Comparison of ENCODE assay signal across 8 cellular contexts in genomic region chr22:36356708-36357694, GRCh38. TPM values are rescaled to one million over a fixed set of nuclear protein-coding genes. Genes with fewer than 3 reads are reported as not detected.
A peak's percentile ranks its signal among the peaks of the same experiment; 100 is the strongest.
DNase-seq lines count a peak whose midpoint lies in the region; ATAC-seq and TF ChIP-seq lines count a peak whose summit lies in the region.

No MANE protein-coding gene starts in this region.

- TF ChIP-seq CTCF in adrenal gland (IDR thresholded peaks at IDR 0.05): no peak
- TF ChIP-seq CTCF in mucosa of descending colon (IDR thresholded peaks at IDR 0.05): no peak

- no peaks in the 10 kb centered on the region for H3K9me3 ChIP-seq in adrenal gland (replicated peaks in 1 of 3)
- no peaks in the 10 kb centered on the region for H3K9me3 ChIP-seq in mucosa of descending colon

- H3K27me3 ChIP-seq in adrenal gland: no peaks in the 10 kb centered on the region

- H3K4me1 ChIP-seq in adrenal gland (replicated peaks in 1 of 2) (peaks cover 67 to 87% of the 10 kb centered on the region in 2 donors), mucosa of descending colon (ENCODE audit: low read depth) (peaks cover 69% of the 10 kb centered on the region), urinary bladder (ENCODE audit: insufficient read depth) (no peaks in the 10 kb centered on the region)

- TF ChIP-seq POLR2A in adrenal gland (IDR thresholded peaks at IDR 0.05): no peak

- intact Hi-C loops in adrenal gland (cut with DNase I) (no loop called here), mucosa of descending colon (cut with DNase I, micrococcal nuclease) (no loop called here)

- DNase-seq in activated naive CD4-positive, alpha-beta T cell treated with Interleukin-2 at 50 U/mL for 16 hours: peak; percentile 63
- DNase-seq in activated naive CD4-positive, alpha-beta T cell (lab: John Stamatoyannopoulos, UW): no peak
- DNase-seq in adrenal gland (no peak), mucosa of descending colon (peak in 1 of 3 donors; percentile 49), hepatic stellate cell (ENCODE audit: low spot score) (no peak)

- H3K27ac ChIP-seq in adrenal gland (peak overlapping the region in 4 of 5 donors; percentile 29 to 94 (median 75)), urinary bladder (ENCODE audit: low read depth) (peak overlapping the region; percentile 70)

- H3K36me3 ChIP-seq in adrenal gland (replicated peaks in 1 of 2): no peaks in the 10 kb centered on the region
- H3K36me3 ChIP-seq in mucosa of descending colon (ENCODE audit: low read depth): no peaks in the 10 kb centered on the region
- no peaks in the 10 kb centered on the region for H3K36me3 ChIP-seq in urinary bladder (ENCODE audit: insufficient read depth)

- WGBS in adrenal gland, 4 donors: 74 to 84% (median 80%) methylated on average over 26 to 28 of the region's 28 CpGs
- 59% methylated on average over 28 of the region's 28 CpGs for WGBS in urinary bladder

- ATAC-seq in mucosa of descending colon: peak; percentile 25
- ATAC-seq in HG03095 (IDR thresholded peaks at IDR 0.05; ENCODE audit: unreplicated experiment): no peak
- ATAC-seq in HG03457 (IDR thresholded peaks at IDR 0.05; ENCODE audit: unreplicated experiment): no peak

- H3K4me3 ChIP-seq in adrenal gland (no peak overlapping the region), mucosa of descending colon (no peak overlapping the region), urinary bladder (ENCODE audit: low read depth, low read length) (no peak overlapping the region)

RNA-seq across cellular contexts. Expression of gene MYH9, which starts 30.8 kb away (rescaled TPM):
- total RNA-seq in adrenal gland (100 to 1,000 TPM; 294 to 427 (median 369) TPM), mucosa of descending colon (100 to 1,000 TPM; 501 to 831 (median 599) TPM), urinary bladder (150 TPM)
- polyA plus RNA-seq in adrenal gland (100 to 1,000 TPM in 2 of 3 donors, 10 to 100 TPM in 1; 96.2 to 164 (median 133) TPM), urinary bladder (258 TPM)
